21 cellular contexts compared by ENCODE assay signal in the genomic region with DNA sequence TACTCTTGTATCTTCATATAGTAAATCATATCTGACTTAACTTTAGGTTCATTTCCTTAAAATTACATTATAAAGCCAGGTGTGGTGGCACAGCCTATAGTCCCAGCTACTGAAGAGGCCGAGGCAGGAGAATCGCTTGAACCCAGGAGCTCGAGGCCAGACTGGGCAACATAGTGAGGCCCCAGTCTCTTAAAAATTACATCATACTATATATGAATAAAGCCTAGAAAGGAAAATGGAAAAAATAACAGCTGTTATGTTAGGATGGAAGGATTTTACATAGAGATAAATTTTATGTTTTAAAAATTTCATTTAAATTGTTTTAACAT.
"Had no signal": no experiment of that assay in that cellular context is flagged by ENCODE, and none has a peak within 500 bp of the region (broad histone marks: within the 10 kb centered on the region; RNA-seq: fewer than 3 reads in every experiment).

No MANE protein-coding gene starts in this region.

- H3K4me3 Mint-ChIP-seq: neural progenitor cell had no signal

- DNase-seq: dorsolateral prefrontal cortex; effector CD8-positive, alpha-beta T cell; kidney; left cardiac atrium; left ventricle myocardium superior; mesenchymal stem cell; naive thymus-derived CD4-positive, alpha-beta T cell; nucleus accumbens; ovary; small intestine; stimulated activated CD4-positive, alpha-beta T cell treated with anti-CD3 and anti-CD28 coated beads, Interleukin-12 subunit alpha, Interleukin-12 subunit beta, amount 100 ng/mL, for 4 hours; stimulated activated naive CD4-positive, alpha-beta T cell treated with Interleukin-2 at 50 U/mL for 16 hours; tibial artery; upper lobe of left lung had no signal

- H3K27ac Mint-ChIP-seq: neural progenitor cell had no signal

- H3K9me3 Mint-ChIP-seq: neural progenitor cell had no signal

- ATAC-seq: esophagus mucosa; gastroesophageal sphincter; left cardiac atrium; left ventricle myocardium superior; naive thymus-derived CD4-positive, alpha-beta T cell had no signal

- H3K4me3 ChIP-seq: coronary artery, dorsolateral prefrontal cortex, gastroesophageal sphincter, lung, neural progenitor cell, ovary, right atrium auricular region, tibial artery, upper lobe of left lung, vagina had no signal

- H3K27me3 Mint-ChIP-seq: naive thymus-derived CD4-positive, alpha-beta T cell had no signal
